Comparison of ENCODE assay signal across 17 cellular contexts in the genomic region with DNA sequence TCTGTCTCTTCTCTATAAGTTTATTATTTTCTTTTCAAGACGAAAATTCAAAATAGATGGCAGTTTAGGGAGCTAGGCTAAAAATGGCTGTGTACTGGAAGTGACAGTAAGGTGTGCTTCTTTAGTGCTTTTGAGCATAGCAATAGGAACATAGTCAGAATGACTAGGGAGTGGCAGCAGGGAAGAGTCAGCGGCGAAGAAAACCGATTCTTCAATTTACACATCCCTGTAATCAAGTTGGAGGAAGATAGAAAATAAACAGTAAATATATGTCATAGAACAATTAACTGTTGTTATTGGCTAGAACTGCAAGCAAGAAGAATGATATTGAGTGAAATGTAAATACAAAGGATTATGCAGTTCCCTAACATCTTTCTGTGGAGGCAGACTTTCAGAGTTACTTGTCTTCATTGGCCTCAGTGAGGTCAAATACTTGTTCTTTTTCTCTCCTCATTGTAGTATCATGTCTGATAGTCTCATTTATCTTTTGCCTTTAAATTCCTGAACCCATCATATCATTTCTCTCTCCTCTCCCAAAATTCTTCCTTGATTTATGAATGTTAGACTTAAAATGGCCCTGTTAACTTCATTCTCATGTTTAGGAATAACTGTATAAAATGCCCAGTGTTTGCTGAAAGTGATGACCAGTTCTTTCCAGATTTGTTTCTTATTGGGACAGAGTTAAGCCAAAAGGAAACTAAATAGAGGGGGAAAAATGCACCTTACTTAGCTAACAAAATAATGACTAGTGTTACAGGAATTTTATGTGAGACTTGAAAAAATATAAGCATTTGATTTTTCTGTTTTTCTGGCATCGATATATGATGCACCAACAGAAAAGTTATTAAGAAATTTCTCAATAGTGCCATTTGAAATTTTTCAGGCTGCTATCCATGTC.
A peak's percentile ranks its signal among the peaks of the same experiment; 100 is the strongest.
DNase-seq lines count a peak whose midpoint lies in the region; ATAC-seq and TF ChIP-seq lines count a peak whose summit lies in the region.
"Had no signal": no experiment of that assay in that cellular context is flagged by ENCODE, and none has a peak within 500 bp of the region (broad histone marks: within the 10 kb centered on the region; RNA-seq: fewer than 3 reads in every experiment).

No MANE protein-coding gene starts in this region.

- no peak overlapping the region for H3K27ac Mint-ChIP-seq in activated CD4-positive, alpha-beta memory T cell treated with anti-CD3 and anti-CD28 coated beads for 36 hours

- POLR2A ChIA-PET in activated CD4-positive, alpha-beta memory T cell treated with anti-CD3 and anti-CD28 coated beads for 36 hours (lab: Charles Lee), result no interaction called here

- intact Hi-C loops in activated CD4-positive, alpha-beta memory T cell treated with anti-CD3 and anti-CD28 coated beads for 36 hours (cut with micrococcal nuclease), result no loop called here

- no peak for ATAC-seq in GM18502 (IDR thresholded peaks at IDR 0.05; ENCODE audit: poor library complexity, unreplicated experiment)
- ATAC-seq: gastrocnemius medialis, left colon, right lobe of liver had no signal

- H3K9me3 Mint-ChIP-seq in activated CD4-positive, alpha-beta memory T cell treated with anti-CD3 and anti-CD28 coated beads for 36 hours, result peaks cover 8% of the 10 kb centered on the region

- no peak overlapping the region for H3K4me3 ChIP-seq in epithelial cell of esophagus (ENCODE audit: low read length)
- H3K4me3 ChIP-seq: colonic mucosa, gastrocnemius medialis, right lobe of liver had no signal

- peak; percentile 10 for DNase-seq in NCI-H748 (lab: John Stamatoyannopoulos, UW; ENCODE audit: unreplicated experiment)
- no peak for DNase-seq in NCI-H748 treated with DMSO at 0.1 percent for 48 hours (lab: John Stamatoyannopoulos, UW)
- peak; percentile 43 for DNase-seq in NCI-H460 (ENCODE audit: extremely low read depth, low read depth)
- peak; percentile 5 for DNase-seq in epithelial cell of esophagus (ENCODE audit: low read depth)
- DNase-seq in COLO668 (lab: John Stamatoyannopoulos, UW; ENCODE audit: unreplicated experiment), result no peak
- DNase-seq in SW480 (ENCODE audit: low spot score), result no peak
- no peak for DNase-seq in activated CD4-positive, alpha-beta memory T cell treated with anti-CD3 and anti-CD28 coated beads for 36 hours
- DNase-seq: activated naive CD4-positive, alpha-beta T cell; colonic mucosa; gastrocnemius medialis; left colon; MV-4-11; NCI-H446; PC-9; right lobe of liver; stimulated activated CD4-positive, alpha-beta T cell treated with anti-CD3 and anti-CD28 coated beads, Interleukin-1b, Interleukin-23, amount 100 ng/mL, for 48 hours had no signal

- H3K36me3 Mint-ChIP-seq in activated CD4-positive, alpha-beta memory T cell treated with anti-CD3 and anti-CD28 coated beads for 36 hours, result peaks cover 7% of the 10 kb centered on the region

- H3K27me3 Mint-ChIP-seq in activated CD4-positive, alpha-beta memory T cell treated with anti-CD3 and anti-CD28 coated beads for 36 hours, result no peaks in the 10 kb centered on the region

- H3K4me3 Mint-ChIP-seq in activated CD4-positive, alpha-beta memory T cell treated with anti-CD3 and anti-CD28 coated beads for 36 hours, result no peak overlapping the region

- no peaks in the 10 kb centered on the region for H3K4me1 Mint-ChIP-seq in activated CD4-positive, alpha-beta memory T cell treated with anti-CD3 and anti-CD28 coated beads for 36 hours (ENCODE audit: low read depth)

- TF ChIP-seq CTCF in epithelial cell of esophagus (IDR thresholded peaks at IDR 0.05; ENCODE audit: insufficient read depth, low read depth, low read length, missing control alignments), result no peak

- CTCF ChIA-PET in activated CD4-positive, alpha-beta memory T cell treated with anti-CD3 and anti-CD28 coated beads for 36 hours (lab: Charles Lee), result no interaction called here

Comparison
In these comparisons a context has a peak if more than half of its experiments do, and no peak if none do; other contexts are left out.
1. DNase-seq: peak in NCI-H748 (single experiment), NCI-H460 (single experiment) and epithelial cell of esophagus (single experiment); none in NCI-H748 treated with DMSO at 0.1 percent for 48 hours (single experiment), COLO668 (single experiment), SW480 (single experiment) and activated CD4-positive, alpha-beta memory T cell treated with anti-CD3 and anti-CD28 coated beads for 36 hours (single experiment).